ENCODE assay signal across 27 cellular contexts in genomic region chr6:3761989-3762270, GRCh38. TPM values are rescaled to one million over a fixed set of nuclear protein-coding genes. Genes with fewer than 3 reads are reported as not detected.
"Had no signal": no experiment of that assay in that cellular context is flagged by ENCODE, and none has a peak within 500 bp of the region (broad histone marks: within the 10 kb centered on the region; RNA-seq: fewer than 3 reads in every experiment).

No MANE protein-coding gene starts in this region.

- H3K9me3 Mint-ChIP-seq: naive thymus-derived CD8-positive, alpha-beta T cell; nephron; neural crest cell; stimulated activated naive CD8-positive, alpha-beta T cell treated with anti-CD3 and anti-CD28 coated beads, Interleukin-15, Interleukin-2, amounts not matched to agents 100 ng/mL and 50 ng/mL, for 24 hours; type B pancreatic cell had no signal

- FAIRE-seq: keratinocyte, pancreas had no signal

- H3K79me2 ChIP-seq: hepatocyte had no signal

- DNase-seq: heart right ventricle; left colon; left lung; lower lobe of right lung; mammary epithelial cell; mesenchymal stem cell; naive thymus-derived CD8-positive, alpha-beta T cell; nucleus accumbens; pancreas; retina; right cardiac atrium; stimulated activated CD4-positive, alpha-beta T cell treated with anti-CD3 and anti-CD28 coated beads, Interleukin-12 subunit alpha, Interleukin-12 subunit beta, amount 100 ng/mL, for 4 hours; stimulated activated CD4-positive, alpha-beta T cell treated with anti-CD3 and anti-CD28 coated beads, Interleukin-15, amount 100 ng/mL, for 24 hours; stimulated activated CD4-positive, alpha-beta T cell treated with anti-CD3 and anti-CD28 coated beads, Interleukin-2, amount 100 ng/mL, for 24 hours; stimulated activated CD4-positive, alpha-beta T cell treated with anti-CD3 and anti-CD28 coated beads, Interleukin-4, amount 100 ng/mL, for 1 hour; stimulated activated naive CD4-positive, alpha-beta T cell; uterus had no signal

- ATAC-seq: heart right ventricle; left colon; left lung; lower lobe of right lung; naive thymus-derived CD8-positive, alpha-beta T cell; pancreas; right cardiac atrium; sciatic nerve had no signal

- H3K27me3 ChIP-seq: heart right ventricle, hepatocyte, left lung, pancreas, tibial nerve, uterus had no signal

- H3K4me3 ChIP-seq: heart right ventricle, hepatocyte, left lung, lower lobe of right lung, pancreas, prostate gland, skin epidermis, tibial nerve, uterus had no signal

- H3K4me2 ChIP-seq: hepatocyte had no signal

- H3K4me1 ChIP-seq: heart right ventricle, left lung, pancreas, prostate gland had no signal

- H3K27ac ChIP-seq: heart right ventricle, hepatocyte, left lung, lower lobe of right lung, pancreas, skin epidermis, tibial nerve, uterus had no signal

- H3K36me3 ChIP-seq: heart right ventricle, left lung, lower lobe of right lung, pancreas, prostate gland, tibial nerve, uterus had no signal

- H3K9me3 ChIP-seq: heart right ventricle, left lung, lower lobe of right lung, pancreas, prostate gland, tibial nerve, uterus had no signal

- H3K36me3 Mint-ChIP-seq: naive thymus-derived CD8-positive, alpha-beta T cell; type B pancreatic cell had no signal

- H3K27ac Mint-ChIP-seq: naive thymus-derived CD8-positive, alpha-beta T cell; stimulated activated naive CD8-positive, alpha-beta T cell treated with anti-CD3 and anti-CD28 coated beads, Interleukin-15, Interleukin-2, amounts not matched to agents 100 ng/mL and 50 ng/mL, for 24 hours; type B pancreatic cell had no signal

- H3K4me3 Mint-ChIP-seq: naive thymus-derived CD8-positive, alpha-beta T cell; nephron; neural crest cell; stimulated activated naive CD8-positive, alpha-beta T cell treated with anti-CD3 and anti-CD28 coated beads, Interleukin-15, Interleukin-2, amounts not matched to agents 100 ng/mL and 50 ng/mL, for 24 hours; type B pancreatic cell had no signal

- H2AFZ ChIP-seq: hepatocyte had no signal

- H3K27me3 Mint-ChIP-seq: type B pancreatic cell had no signal

RNA-seq across cellular contexts. Expression of gene PXDC1, which starts 10.4 kb away (rescaled TPM):
- polyA plus RNA-seq: naive thymus-derived CD8-positive, alpha-beta T cell had no signal
